ENCODE assay signal across 7 cellular contexts in genomic region chr1:41639332-41639936, GRCh38.
DNase-seq lines count a peak whose midpoint lies in the region; TF ChIP-seq lines count a peak whose summit lies in the region.

No MANE protein-coding gene starts in this region.

- no peaks in the 10 kb centered on the region for H4K20me1 ChIP-seq in GM23248 (ENCODE audit: insufficient read depth)

- WGBS in GM23248 (ENCODE audit: low coverage in 1 of 2, low lambda C conversion rate in 2 of 2, missing lambda C conversion rate in 2 of 2), 2 experiments, result 5 to 6% methylated on average over 10 of the region's 10 CpGs

- H3K36me3 Mint-ChIP-seq in activated CD4-positive, alpha-beta memory T cell treated with anti-CD3 and anti-CD28 coated beads, Interleukin-2, amount 10 ng/mL, durations not matched to agents 7 days and 5 days (ENCODE audit: low read depth), result no peaks in the 10 kb centered on the region

- H3K4me2 ChIP-seq in GM23248 (ENCODE audit: unreplicated experiment), result peak overlapping the region; percentile 53

- H3K4me1 ChIP-seq in GM23248 (ENCODE audit: insufficient read depth), result peaks cover 17% of the 10 kb centered on the region

- H3K9me2 ChIP-seq in GM23248 (ENCODE audit: insufficient read depth), result no peaks in the 10 kb centered on the region

- in situ Hi-C loops in GM23248 (cut with MboI), result no loop called here

- H3K4me3 Mint-ChIP-seq in activated CD4-positive, alpha-beta memory T cell treated with anti-CD3 and anti-CD28 coated beads, Interleukin-2, amount 10 ng/mL, durations not matched to agents 7 days and 5 days, result no peak overlapping the region

- H3K4me3 ChIP-seq in GM23248, result peak overlapping the region; percentile 27; the same call in 1 of the 2 replicates
- no peak overlapping the region for H3K4me3 ChIP-seq in foreskin fibroblast (ENCODE audit: low read depth in 1 of 2, low read length in 2 of 2)

- no peaks in the 10 kb centered on the region for H3K27me3 Mint-ChIP-seq in activated CD4-positive, alpha-beta memory T cell treated with anti-CD3 and anti-CD28 coated beads, Interleukin-2, amount 10 ng/mL, durations not matched to agents 7 days and 5 days

- no peaks in the 10 kb centered on the region for H3K27me3 ChIP-seq in GM23248 (replicated peaks; ENCODE audit: insufficient read depth)

- peaks cover 12% of the 10 kb centered on the region for H3F3A ChIP-seq in GM23248 (ENCODE audit: insufficient read depth)

- peak overlapping the region; percentile 87 for H3K27ac ChIP-seq in GM23248

- CTCF ChIA-PET in activated CD4-positive, alpha-beta memory T cell treated with anti-CD3 and anti-CD28 coated beads, Interleukin-2, amount 10 ng/mL, durations not matched to agents 7 days and 5 days (lab: Charles Lee), result no interaction called here

- peaks cover 30% of the 10 kb centered on the region for H3K79me2 ChIP-seq in GM23248 (ENCODE audit: insufficient read depth)

- no peaks in the 10 kb centered on the region for H3K9me3 Mint-ChIP-seq in activated CD4-positive, alpha-beta memory T cell treated with anti-CD3 and anti-CD28 coated beads, Interleukin-2, amount 10 ng/mL, durations not matched to agents 7 days and 5 days

- H3K27ac Mint-ChIP-seq in activated CD4-positive, alpha-beta memory T cell treated with anti-CD3 and anti-CD28 coated beads, Interleukin-2, amount 10 ng/mL, durations not matched to agents 7 days and 5 days, result no peak overlapping the region

- H3K9me3 ChIP-seq in GM23248 (ENCODE audit: low read depth), result no peaks in the 10 kb centered on the region

- TF ChIP-seq CTCF in foreskin fibroblast (IDR thresholded peaks at IDR 0.05; ENCODE audit: low read depth, low read length), result no peak

- DNase-seq in GM23248, result peak; percentile 94
- DNase-seq in activated CD4-positive, alpha-beta memory T cell treated with anti-CD3 and anti-CD28 coated beads, Interleukin-2, amount 10 ng/mL, durations not matched to agents 7 days and 5 days, result peak; percentile 51
- DNase-seq in foreskin fibroblast, result peak; percentile 75 to 84
- DNase-seq in stimulated activated CD8-positive, alpha-beta memory T cell treated with anti-CD3 and anti-CD28 coated beads, Interleukin-2, amount 100 ng/mL, for 48 hours (ENCODE audit: low read depth in 2 of 2), result peak; percentile 37 to 51
- no peak for DNase-seq in NCI-H1694 (lab: John Stamatoyannopoulos, UW)
- DNase-seq in GDM1 (lab: John Stamatoyannopoulos, UW), result no peak
- DNase-seq in AML-193 (lab: John Stamatoyannopoulos, UW), result no peak

- peak overlapping the region; percentile 73 for H3K9ac ChIP-seq in GM23248

- POLR2A ChIA-PET in activated CD4-positive, alpha-beta memory T cell treated with anti-CD3 and anti-CD28 coated beads, Interleukin-2, amount 10 ng/mL, durations not matched to agents 7 days and 5 days (lab: Charles Lee), result interaction anchor here (1.1 to 1.8 kb wide), 2 partner anchors 9 to 22 kb away, joined by 4 to 5 read pairs; no protein-coding TSS in a partner anchor

- H3K4me1 Mint-ChIP-seq in activated CD4-positive, alpha-beta memory T cell treated with anti-CD3 and anti-CD28 coated beads, Interleukin-2, amount 10 ng/mL, durations not matched to agents 7 days and 5 days, result peaks cover 37% of the 10 kb centered on the region

- no peaks in the 10 kb centered on the region for H3K36me3 ChIP-seq in GM23248 (ENCODE audit: low read depth)

- H2AFZ ChIP-seq in GM23248, result peak overlapping the region; percentile 29

Comparison
In these comparisons a context has a peak if more than half of its experiments do, and no peak if none do; other contexts are left out.
1. DNase-seq: peak in GM23248 (single experiment), activated CD4-positive, alpha-beta memory T cell treated with anti-CD3 and anti-CD28 coated beads, Interleukin-2, amount 10 ng/mL, durations not matched to agents 7 days and 5 days (single experiment), foreskin fibroblast (2 of 2) and stimulated activated CD8-positive, alpha-beta memory T cell treated with anti-CD3 and anti-CD28 coated beads, Interleukin-2, amount 100 ng/mL, for 48 hours (2 of 2); none in NCI-H1694 (single experiment), GDM1 (single experiment) and AML-193 (0 of 2).